ENCODE assay signal across 8 cellular contexts in genomic region chr14:67420102-67420739, GRCh38. TPM values are rescaled to one million over a fixed set of nuclear protein-coding genes. Genes with fewer than 3 reads are reported as not detected.
A peak's percentile ranks its signal among the peaks of the same experiment; 100 is the strongest.
DNase-seq lines count a peak whose midpoint lies in the region; TF ChIP-seq lines count a peak whose summit lies in the region.

No MANE protein-coding gene starts in this region.

- H3K27me3 ChIP-seq in OCI-LY1 (ENCODE audit: insufficient read depth, low read length) = no peaks in the 10 kb centered on the region
- H3K27me3 ChIP-seq in colonic mucosa = no peaks in the 10 kb centered on the region

- H3K9me3 ChIP-seq in OCI-LY1 (ENCODE audit: low read length) = no peaks in the 10 kb centered on the region
- no peaks in the 10 kb centered on the region for H3K9me3 ChIP-seq in colonic mucosa

- H3K9ac ChIP-seq in OCI-LY1 (ENCODE audit: low read length) (no peak overlapping the region), colonic mucosa (ENCODE audit: low read depth in 2 of 2, low read length in 2 of 2) (no peak overlapping the region)

- no peak overlapping the region for H2AFZ ChIP-seq in OCI-LY1 (ENCODE audit: low read length)

- H3K4me3 ChIP-seq in OCI-LY1 (ENCODE audit: low read depth, low read length, poor library complexity, severe bottlenecking) (no peak overlapping the region), colonic mucosa (no peak overlapping the region)

- H3K36me3 ChIP-seq in OCI-LY1 (ENCODE audit: insufficient read depth, low read length) (no peaks in the 10 kb centered on the region), colonic mucosa (no peaks in the 10 kb centered on the region)

- no peaks in the 10 kb centered on the region for H4K20me1 ChIP-seq in OCI-LY1 (ENCODE audit: insufficient read depth, low read length)

- no peaks in the 10 kb centered on the region for H3K4me1 ChIP-seq in OCI-LY1 (ENCODE audit: insufficient read depth, low read length, severe bottlenecking)
- no peaks in the 10 kb centered on the region for H3K4me1 ChIP-seq in colonic mucosa

- H3F3A ChIP-seq in OCI-LY1 (ENCODE audit: insufficient read depth, low read length) = no peaks in the 10 kb centered on the region

- H3K4me2 ChIP-seq in OCI-LY1 (ENCODE audit: low read length) = no peak overlapping the region

- intact Hi-C loops in colonic mucosa (cut with DNase I) = loop anchor here (10.0 kb wide), 2 partner anchors 245 to 285 kb away; partner anchors contain the start of gene RDH12

- no peaks in the 10 kb centered on the region for H3K79me2 ChIP-seq in OCI-LY1 (ENCODE audit: insufficient read depth, low read length)

- TF ChIP-seq CTCF in OCI-LY1 (IDR thresholded peaks at IDR 0.05; ENCODE audit: low read length) (peak; percentile 93), colonic mucosa (IDR thresholded peaks at IDR 0.05) (peak; percentile 65)

- no peaks in the 10 kb centered on the region for H3K9me2 ChIP-seq in OCI-LY1 (ENCODE audit: low read depth, low read length)

- DNase-seq in SKM-1 treated with dmso at 0.1 percent for 144 hours (lab: John Stamatoyannopoulos, UW; ENCODE audit: unreplicated experiment) (peak; percentile 2), SKM-1 (lab: John Stamatoyannopoulos, UW; ENCODE audit: unreplicated experiment) (no peak), colonic mucosa (peak; percentile 63), NCI-H2107 treated with DMSO at 0.1 percent for 48 hours (lab: John Stamatoyannopoulos, UW; ENCODE audit: unreplicated experiment) (no peak), KG1 (lab: John Stamatoyannopoulos, UW) (no peak), GF-D8 (lab: John Stamatoyannopoulos, UW) (no peak)
- DNase-seq in stimulated activated CD4-positive, alpha-beta T cell treated with anti-CD3 and anti-CD28 coated beads, Interleukin-2, amount 100 ng/mL, for 48 hours = peak; percentile 21 to 35

- H3K27ac ChIP-seq in OCI-LY1 (ENCODE audit: low read depth, low read length, poor library complexity, severe bottlenecking) (no peak overlapping the region), colonic mucosa (peak overlapping the region; percentile 80)

RNA-seq across cellular contexts. Expression of gene PLEK2, which starts 8.3 kb away (rescaled TPM):
- 10 to 100 TPM; 71.6 to 84.0 TPM for total RNA-seq in colonic mucosa

Comparison
In these comparisons a context has a peak if more than half of its experiments do, and no peak if none do; other contexts are left out.
1. DNase-seq: peak in SKM-1 treated with dmso at 0.1 percent for 144 hours (single experiment), colonic mucosa (single experiment) and stimulated activated CD4-positive, alpha-beta T cell treated with anti-CD3 and anti-CD28 coated beads, Interleukin-2, amount 100 ng/mL, for 48 hours (2 of 2); none in SKM-1 (single experiment), NCI-H2107 treated with DMSO at 0.1 percent for 48 hours (single experiment), KG1 (single experiment) and GF-D8 (single experiment).